1 cellular context compared by ENCODE assay signal in the genomic region with DNA sequence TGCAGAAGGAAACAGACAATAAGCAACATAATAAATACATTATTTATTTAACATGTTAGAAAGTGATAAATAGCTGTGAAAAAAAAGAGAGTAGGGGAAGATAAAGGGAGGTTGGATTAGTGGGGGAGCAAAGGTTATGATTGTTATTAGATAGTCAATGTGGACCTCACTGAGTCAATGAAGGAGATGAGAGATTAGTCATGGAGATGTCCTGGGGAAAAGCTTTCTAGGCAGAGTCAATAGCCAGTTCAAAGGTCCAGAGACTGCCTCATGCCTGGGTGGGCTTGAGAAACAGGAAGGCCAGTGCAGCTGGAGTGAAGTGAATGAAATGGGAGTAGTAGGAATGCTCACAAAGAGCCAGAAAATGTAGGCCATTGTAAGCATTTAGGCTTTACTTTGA.
TF ChIP-seq lines count a peak whose summit lies in the region.

No MANE protein-coding gene starts in this region.

TF ChIP-seq in SK-N-SH, 30 proteins besides CTCF, POLR2A, EP300 and RAD21 (continued from another document):
- TF ChIP-seq RCOR1 (IDR thresholded peaks at IDR 0.05; ENCODE audit: low read length) (no peak), REST (IDR thresholded peaks at IDR 0.05; ENCODE audit: low read depth, low read length) (no peak), PBX3 (IDR thresholded peaks at IDR 0.05) (no peak), FOXJ3 (CRISPR knock-in tag; IDR thresholded peaks at IDR 0.05) (no peak), JUND (IDR thresholded peaks at IDR 0.05) (no peak), TCF12 (IDR thresholded peaks at IDR 0.05) (no peak), RFX5 (IDR thresholded peaks at IDR 0.05; ENCODE audit: low read length) (no peak), TEAD4 (IDR thresholded peaks at IDR 0.05; ENCODE audit: borderline replicate concordance, insufficient read depth) (no peak), IRF3 (IDR thresholded peaks at IDR 0.05; ENCODE audit: low read depth, low read length) (no peak), USF2 (IDR thresholded peaks at IDR 0.05; ENCODE audit: borderline replicate concordance, low read depth, low read length) (no peak), EZH2phosphoT487 (IDR thresholded peaks at IDR 0.05; ENCODE audit: borderline replicate concordance, low read depth) (no peak), CHD2 (IDR thresholded peaks at IDR 0.05; ENCODE audit: low read length, partially characterized antibody) (no peak), POLR2AphosphoS5 (IDR thresholded peaks at IDR 0.05; ENCODE audit: low read depth, low read length) (no peak)
